Comparison of ENCODE assay signal across 12 cellular contexts in genomic region chr19:5397804-5398692, GRCh38.
DNase-seq lines count a peak whose midpoint lies in the region; ATAC-seq lines count a peak whose summit lies in the region.
"Had no signal": no experiment of that assay in that cellular context is flagged by ENCODE, and none has a peak within 500 bp of the region (broad histone marks: within the 10 kb centered on the region; RNA-seq: fewer than 3 reads in every experiment).

No MANE protein-coding gene starts in this region.

- H3K27me3 Mint-ChIP-seq in stimulated activated naive B cell treated with anti-CD40 and anti-IgM and Interleukin-4, amounts not matched to agents 10 μg/mL and 1 μg/mL and 100 μg/mL, for 72 hours = peaks cover 41 to 68% of the 10 kb centered on the region in 2 donors

- peaks cover 0 to 2% of the 10 kb centered on the region in 2 donors for H3K9me3 Mint-ChIP-seq in stimulated activated naive B cell treated with anti-CD40 and anti-IgM and Interleukin-4, amounts not matched to agents 10 μg/mL and 1 μg/mL and 100 μg/mL, for 72 hours
- H3K9me3 Mint-ChIP-seq: activated T-helper 2 cell treated with anti-CD3 and anti-CD28 coated beads, Interferon-gamma antibody, Interleukin-2, Interleukin-4, amounts not matched to agents 10 μg/mL and 5 μg/mL and 100 μg/mL, durations not matched to agents 14 hours and 24 hours and 36 hours; stimulated activated naive CD8-positive, alpha-beta T cell treated with anti-CD3 and anti-CD28 coated beads, Interleukin-15, Interleukin-2, amounts not matched to agents 100 ng/mL and 50 ng/mL, for 24 hours had no signal

- peak overlapping the region; percentile 20 for H3K27ac Mint-ChIP-seq in stimulated activated naive B cell treated with anti-CD40 and anti-IgM and Interleukin-4, amounts not matched to agents 10 μg/mL and 1 μg/mL and 100 μg/mL, for 72 hours
- H3K27ac Mint-ChIP-seq: activated T-helper 2 cell treated with anti-CD3 and anti-CD28 coated beads, Interferon-gamma antibody, Interleukin-2, Interleukin-4, amounts not matched to agents 10 μg/mL and 5 μg/mL and 100 μg/mL, durations not matched to agents 14 hours and 24 hours and 36 hours; stimulated activated naive CD8-positive, alpha-beta T cell treated with anti-CD3 and anti-CD28 coated beads, Interleukin-15, Interleukin-2, amounts not matched to agents 100 ng/mL and 50 ng/mL, for 24 hours had no signal

- peaks cover 0 to 6% of the 10 kb centered on the region in 2 donors for H3K36me3 Mint-ChIP-seq in stimulated activated naive B cell treated with anti-CD40 and anti-IgM and Interleukin-4, amounts not matched to agents 10 μg/mL and 1 μg/mL and 100 μg/mL, for 72 hours

- H3K4me1 Mint-ChIP-seq in stimulated activated naive B cell treated with anti-CD40 and anti-IgM and Interleukin-4, amounts not matched to agents 10 μg/mL and 1 μg/mL and 100 μg/mL, for 72 hours = peaks cover 0 to 6% of the 10 kb centered on the region in 2 donors

- DNase-seq in activated CD4-positive, alpha-beta T cell treated with anti-CD3 and anti-CD28 coated beads for 48 hours = peak; percentile 5
- no peak for DNase-seq in activated CD4-positive, alpha-beta T cell treated with anti-CD3 and anti-CD28 coated beads, Interleukin-2, amount 50 U/mL, for 4 hours
- DNase-seq in NCI-H2227 (lab: John Stamatoyannopoulos, UW; ENCODE audit: unreplicated experiment) (peak; percentile 88), ecto neural progenitor cell (ENCODE audit: low spot score) (peak; percentile 85), GDM1 (lab: John Stamatoyannopoulos, UW) (no peak)
- no peak for DNase-seq in stimulated activated naive B cell treated with anti-CD40 and anti-IgM and Interleukin-4, amounts not matched to agents 10 μg/mL and 1 μg/mL and 100 μg/mL, for 72 hours
- DNase-seq: cortex of kidney, NCI-H2081 had no signal

- H3K4me3 Mint-ChIP-seq in stimulated activated naive B cell treated with anti-CD40 and anti-IgM and Interleukin-4, amounts not matched to agents 10 μg/mL and 1 μg/mL and 100 μg/mL, for 72 hours = no peak overlapping the region
- H3K4me3 Mint-ChIP-seq: stimulated activated naive CD8-positive, alpha-beta T cell treated with anti-CD3 and anti-CD28 coated beads, Interleukin-15, Interleukin-2, amounts not matched to agents 100 ng/mL and 50 ng/mL, for 24 hours had no signal

- ATAC-seq in stimulated activated naive B cell treated with anti-CD40 and anti-IgM and Interleukin-4, amounts not matched to agents 10 μg/mL and 1 μg/mL and 100 μg/mL, for 72 hours (replicated peaks) = no peak
- ATAC-seq in HG03175 (IDR thresholded peaks at IDR 0.05; ENCODE audit: unreplicated experiment) (no peak), GM21825 (IDR thresholded peaks at IDR 0.05; ENCODE audit: unreplicated experiment) (no peak)

Comparison
In these comparisons a context has a peak if more than half of its experiments do, and no peak if none do; other contexts are left out.
1. DNase-seq: peak in activated CD4-positive, alpha-beta T cell treated with anti-CD3 and anti-CD28 coated beads for 48 hours (single experiment), NCI-H2227 (single experiment) and ecto neural progenitor cell (single experiment); none in activated CD4-positive, alpha-beta T cell treated with anti-CD3 and anti-CD28 coated beads, Interleukin-2, amount 50 U/mL, for 4 hours (0 of 2), stimulated activated naive B cell treated with anti-CD40 and anti-IgM and Interleukin-4, amounts not matched to agents 10 μg/mL and 1 μg/mL and 100 μg/mL, for 72 hours (single experiment) and GDM1 (single experiment).